ENCODE assay signal across 30 cellular contexts in genomic region chr6:87663434-87663833, GRCh38. TPM values are rescaled to one million over a fixed set of nuclear protein-coding genes. Genes with fewer than 3 reads are reported as not detected.
A peak's percentile ranks its signal among the peaks of the same experiment; 100 is the strongest.
DNase-seq lines count a peak whose midpoint lies in the region; ATAC-seq and TF ChIP-seq lines count a peak whose summit lies in the region.
"Had no signal": no experiment of that assay in that cellular context is flagged by ENCODE, and none has a peak within 500 bp of the region (broad histone marks: within the 10 kb centered on the region; RNA-seq: fewer than 3 reads in every experiment).

No MANE protein-coding gene starts in this region.

- CTCF ChIA-PET in IMR-90 (lab: Yijun Ruan, JAX) = no interaction called here

- DNase-seq in IMR-90 = no peak
- DNase-seq in medulla oblongata (ENCODE audit: extremely low spot score) = peak; percentile 12
- DNase-seq in sigmoid colon = no peak
- DNase-seq in NCI-H1092 (lab: John Stamatoyannopoulos, UW) = no peak
- DNase-seq in spleen = no peak
- DNase-seq in activated T-helper 1 cell treated with anti-CD3 and anti-CD28 coated beads, Interleukin-12 subunit alpha, Interleukin-12 subunit beta, Interleukin-2, Interleukin-4 antibody, amounts not matched to agents 30 ng/mL and 10 ng/mL and 1 ng/mL, durations not matched to agents 14 hours and 24 hours and 36 hours (ENCODE audit: low spot score) = no peak
- DNase-seq: activated CD4-positive, alpha-beta T cell treated with anti-CD3 and anti-CD28 coated beads for 1 hour; activated CD8-positive, alpha-beta T cell treated with anti-CD3 and anti-CD28 coated beads for 36 hours; activated effector memory CD4-positive, alpha-beta T cell treated with anti-CD3 and anti-CD28 coated beads, Interleukin-2, amount 50 U/mL, for 16 hours; activated naive CD8-positive, alpha-beta T cell treated with anti-CD3 and anti-CD28 coated beads, Interleukin-2, amount 10 ng/mL, durations not matched to agents 7 days and 5 days; aorta; C1 segment of cervical spinal cord; Caco-2; effector memory CD4-positive, alpha-beta T cell; HCEC 1CT; Karpas-422; mammary epithelial cell; NCI-H1417; NCI-H2081; NCI-H345; NCI-H69; PC-9; SHP77 treated with DMSO at 0.1 percent for 48 hours; stimulated activated naive CD8-positive, alpha-beta T cell treated with anti-CD3 and anti-CD28 coated beads, Interleukin-15, Interleukin-2, amounts not matched to agents 100 U/mL and 50 U/mL, for 24 hours; upper lobe of right lung had no signal

- dilution Hi-C loops in IMR-90 (cut with HindIII; ENCODE audit: low sequenced_read_pairs, unreplicated experiment) = no loop called here

- H3K4me2 ChIP-seq in IMR-90 (ENCODE audit: low read depth, low read length) = peak overlapping the region; percentile 14; the same call in 1 of the 2 replicates
- H3K4me2 ChIP-seq: PC-9 had no signal

- H3K18ac ChIP-seq in IMR-90 (ENCODE audit: low read depth, low read length) = peak overlapping the region; percentile 21; the same call in 1 of the 2 replicates

- H2AK9ac ChIP-seq in IMR-90 (replicated peaks; ENCODE audit: low read depth, low read length, poor library complexity) = no peak overlapping the region

- no TSS peak for BruUV-seq in IMR-90 (replicated peaks; lab: Mats Ljungman, UMichigan)

- no peak overlapping the region for H2AK5ac ChIP-seq in IMR-90 (ENCODE audit: low read depth, low read length)

- H3K9me3 ChIP-seq in IMR-90 (ENCODE audit: control insufficient read depth, insufficient read depth, low read length) = no peaks in the 10 kb centered on the region
- H3K9me3 ChIP-seq in sigmoid colon = no peaks in the 10 kb centered on the region
- no peaks in the 10 kb centered on the region for H3K9me3 ChIP-seq in spleen
- H3K9me3 ChIP-seq: Caco-2, upper lobe of right lung had no signal

- H3K79me1 ChIP-seq in IMR-90 (ENCODE audit: low read depth in 1 of 2, low read length in 2 of 2) = peaks cover 2 to 26% of the 10 kb centered on the region in 2 experiments; a peak in 3 of 4 replicates

- no peak overlapping the region; the same call in 1 of the 2 replicates for H4K5ac ChIP-seq in IMR-90 (ENCODE audit: low read depth, low read length)

- peak; percentile 12 for ATAC-seq in IMR-90 (ENCODE audit: low read depth)
- ATAC-seq: activated CD8-positive, alpha-beta T cell treated with anti-CD3 and anti-CD28 coated beads for 36 hours; stimulated activated naive CD8-positive, alpha-beta T cell treated with anti-CD3 and anti-CD28 coated beads, Interleukin-15, Interleukin-2, amounts not matched to agents 100 U/mL and 50 U/mL, for 24 hours; upper lobe of right lung had no signal

- H3K27ac ChIP-seq in IMR-90 (ENCODE audit: insufficient read depth, low read length) (peak overlapping the region; percentile 35; the same call in 1 of the 2 replicates), sigmoid colon (peak overlapping the region in 3 of 4 donors; percentile 20 to 54 (median 21)), spleen (no peak overlapping the region)
- H3K27ac ChIP-seq: coronary artery, epithelial cell of prostate, PC-9, upper lobe of right lung had no signal

- H3K27ac Mint-ChIP-seq in brain = peak overlapping the region in 3 of 5 experiments; percentile 14 to 66 (median 38)
- no peak overlapping the region for H3K27ac Mint-ChIP-seq in activated T-helper 1 cell treated with anti-CD3 and anti-CD28 coated beads, Interleukin-12 subunit alpha, Interleukin-12 subunit beta, Interleukin-2, Interleukin-4 antibody, amounts not matched to agents 30 ng/mL and 10 ng/mL and 1 ng/mL, durations not matched to agents 14 hours and 24 hours and 36 hours
- H3K27ac Mint-ChIP-seq: activated CD8-positive, alpha-beta T cell treated with anti-CD3 and anti-CD28 coated beads for 36 hours; activated naive CD8-positive, alpha-beta T cell treated with anti-CD3 and anti-CD28 coated beads, Interleukin-2, amount 10 ng/mL, durations not matched to agents 7 days and 5 days; T-helper 2 cell treated with Interferon-gamma antibody and Interleukin-4, amounts not matched to agents 5 μg/mL and 100 μg/mL, for 36 hours had no signal

- H3K36me3 ChIP-seq in IMR-90 (ENCODE audit: control insufficient read depth, insufficient read depth, low read length) = peaks cover 4% of the 10 kb centered on the region
- H3K36me3 ChIP-seq in sigmoid colon = peaks cover 0 to 25% (median 0%) of the 10 kb centered on the region in 4 donors
- peaks cover 0 to 57% (median 5%) of the 10 kb centered on the region in 6 donors for H3K36me3 ChIP-seq in spleen

- no peak overlapping the region for H3K4me3 Mint-ChIP-seq in brain
- H3K4me3 Mint-ChIP-seq in activated T-helper 1 cell treated with anti-CD3 and anti-CD28 coated beads, Interleukin-12 subunit alpha, Interleukin-12 subunit beta, Interleukin-2, Interleukin-4 antibody, amounts not matched to agents 30 ng/mL and 10 ng/mL and 1 ng/mL, durations not matched to agents 14 hours and 24 hours and 36 hours = no peak overlapping the region
- H3K4me3 Mint-ChIP-seq: activated CD8-positive, alpha-beta T cell treated with anti-CD3 and anti-CD28 coated beads for 36 hours; activated naive CD8-positive, alpha-beta T cell treated with anti-CD3 and anti-CD28 coated beads, Interleukin-2, amount 10 ng/mL, durations not matched to agents 7 days and 5 days; neural crest cell; T-helper 2 cell treated with Interferon-gamma antibody and Interleukin-4, amounts not matched to agents 5 μg/mL and 100 μg/mL, for 36 hours had no signal

- TF ChIP-seq EP300 in sigmoid colon (IDR thresholded peaks at IDR 0.05) = no peak

- H3K9me3 Mint-ChIP-seq in brain = no peaks in the 10 kb centered on the region
- H3K9me3 Mint-ChIP-seq in activated T-helper 1 cell treated with anti-CD3 and anti-CD28 coated beads, Interleukin-12 subunit alpha, Interleukin-12 subunit beta, Interleukin-2, Interleukin-4 antibody, amounts not matched to agents 30 ng/mL and 10 ng/mL and 1 ng/mL, durations not matched to agents 14 hours and 24 hours and 36 hours = no peaks in the 10 kb centered on the region
- H3K9me3 Mint-ChIP-seq: activated CD8-positive, alpha-beta T cell treated with anti-CD3 and anti-CD28 coated beads for 36 hours; activated naive CD8-positive, alpha-beta T cell treated with anti-CD3 and anti-CD28 coated beads, Interleukin-2, amount 10 ng/mL, durations not matched to agents 7 days and 5 days; neural crest cell; T-helper 2 cell treated with Interferon-gamma antibody and Interleukin-4, amounts not matched to agents 5 μg/mL and 100 μg/mL, for 36 hours had no signal

- TF ChIP-seq CTCF in IMR-90 (conservative IDR thresholded peaks at IDR 0.05; ENCODE audit: low read depth, low read length) = no peak
- TF ChIP-seq CTCF in brain (conservative IDR thresholded peaks at IDR 0.05) = no peak
- TF ChIP-seq CTCF in sigmoid colon (IDR thresholded peaks at IDR 0.05) = no peak
- TF ChIP-seq CTCF in spleen (IDR thresholded peaks at IDR 0.05 in 8 of 11, conservative IDR thresholded peaks at IDR 0.05 in 3 of 11) = no peak

- H2BK20ac ChIP-seq in IMR-90 (ENCODE audit: low read depth, low read length) = no peak overlapping the region

- peak overlapping the region; percentile 5; the same call in 1 of the 2 replicates for H3K4ac ChIP-seq in IMR-90 (ENCODE audit: low read depth, low read length)

- no peak overlapping the region for H3K14ac ChIP-seq in IMR-90 (replicated peaks; ENCODE audit: low read depth, low read length)

- intact Hi-C loops in IMR-90 (cut with micrococcal nuclease) = no loop called here
- intact Hi-C loops in sigmoid colon (cut with DNase I) = loop anchor here (5.0 kb wide), 1 partner anchor 39 kb away; the partner anchor contains the start of gene AKIRIN2
- intact Hi-C loops in spleen (cut with DNase I; ENCODE audit: low total_unique reads) = no loop called here
- intact Hi-C loops in activated T-helper 1 cell treated with anti-CD3 and anti-CD28 coated beads, Interleukin-12 subunit alpha, Interleukin-12 subunit beta, Interleukin-2, Interleukin-4 antibody, amounts not matched to agents 30 ng/mL and 10 ng/mL and 1 ng/mL, durations not matched to agents 14 hours and 24 hours and 36 hours (cut with micrococcal nuclease) = no loop called here

- TF ChIP-seq POLR2A in IMR-90 (IDR thresholded peaks at IDR 0.05; ENCODE audit: low read depth, low read length) (no peak), sigmoid colon (IDR thresholded peaks at IDR 0.05) (no peak), spleen (IDR thresholded peaks at IDR 0.05) (no peak)

- peaks cover 63% of the 10 kb centered on the region for H3K36me3 Mint-ChIP-seq in brain
- H3K36me3 Mint-ChIP-seq in activated T-helper 1 cell treated with anti-CD3 and anti-CD28 coated beads, Interleukin-12 subunit alpha, Interleukin-12 subunit beta, Interleukin-2, Interleukin-4 antibody, amounts not matched to agents 30 ng/mL and 10 ng/mL and 1 ng/mL, durations not matched to agents 14 hours and 24 hours and 36 hours (ENCODE audit: low read depth) = peaks cover 21% of the 10 kb centered on the region

- H2BK15ac ChIP-seq in IMR-90 (ENCODE audit: low read depth, low read length) = no peak overlapping the region

- no peak overlapping the region for H4K91ac ChIP-seq in IMR-90 (ENCODE audit: insufficient read depth, low read depth, low read length)

- POLR2A ChIA-PET in IMR-90 (lab: Charles Lee; ENCODE audit: unreplicated experiment) = interaction anchor here (0.6 kb wide), 1 partner anchor 20 kb away, joined by 3 read pairs; no protein-coding TSS in a partner anchor

- H3K27me3 Mint-ChIP-seq in brain = no peaks in the 10 kb centered on the region
- no peaks in the 10 kb centered on the region for H3K27me3 Mint-ChIP-seq in activated T-helper 1 cell treated with anti-CD3 and anti-CD28 coated beads, Interleukin-12 subunit alpha, Interleukin-12 subunit beta, Interleukin-2, Interleukin-4 antibody, amounts not matched to agents 30 ng/mL and 10 ng/mL and 1 ng/mL, durations not matched to agents 14 hours and 24 hours and 36 hours (ENCODE audit: insufficient read depth)
- H3K27me3 Mint-ChIP-seq: activated CD8-positive, alpha-beta T cell treated with anti-CD3 and anti-CD28 coated beads for 36 hours; activated naive CD8-positive, alpha-beta T cell treated with anti-CD3 and anti-CD28 coated beads, Interleukin-2, amount 10 ng/mL, durations not matched to agents 7 days and 5 days had no signal

- H2AFZ ChIP-seq in IMR-90 (replicated peaks; ENCODE audit: low read length, poor library complexity) = no peak overlapping the region
- H2AFZ ChIP-seq: PC-9 had no signal

- H3K4me1 Mint-ChIP-seq in brain = peaks cover 4% of the 10 kb centered on the region
- no peaks in the 10 kb centered on the region for H3K4me1 Mint-ChIP-seq in activated T-helper 1 cell treated with anti-CD3 and anti-CD28 coated beads, Interleukin-12 subunit alpha, Interleukin-12 subunit beta, Interleukin-2, Interleukin-4 antibody, amounts not matched to agents 30 ng/mL and 10 ng/mL and 1 ng/mL, durations not matched to agents 14 hours and 24 hours and 36 hours (ENCODE audit: low read depth)
- H3K4me1 Mint-ChIP-seq: activated naive CD8-positive, alpha-beta T cell treated with anti-CD3 and anti-CD28 coated beads, Interleukin-2, amount 10 ng/mL, durations not matched to agents 7 days and 5 days had no signal

- in situ Hi-C loops in IMR-90 (cut with MboI; ENCODE audit: low sequenced_read_pairs) = no loop called here

- no peak overlapping the region; the same call in 1 of the 2 replicates for H3K23ac ChIP-seq in IMR-90 (ENCODE audit: low read depth, low read length)

- H3K4me1 ChIP-seq in IMR-90 (ENCODE audit: control insufficient read depth, insufficient read depth, low read length) (peaks cover 20% of the 10 kb centered on the region), sigmoid colon (peaks cover 0 to 44% (median 32%) of the 10 kb centered on the region in 4 donors), spleen (peaks cover 0 to 13% (median 0%) of the 10 kb centered on the region in 6 donors)
- H3K4me1 ChIP-seq: Caco-2, upper lobe of right lung had no signal

- H3K4me3 ChIP-seq in IMR-90 (ENCODE audit: insufficient read depth, low read depth, low read length) (no peak overlapping the region), sigmoid colon (no peak overlapping the region), spleen (no peak overlapping the region)
- H3K4me3 ChIP-seq: coronary artery, PC-9, upper lobe of right lung had no signal

- H4K20me1 ChIP-seq in IMR-90 (ENCODE audit: insufficient read depth, low read length) = no peaks in the 10 kb centered on the region

- no peak overlapping the region for H3K9ac ChIP-seq in IMR-90 (ENCODE audit: low read depth, low read length)

- H4K8ac ChIP-seq in IMR-90 (ENCODE audit: low read depth in 2 of 2, low read length in 2 of 2) = no peak overlapping the region

- H3K27me3 ChIP-seq in IMR-90 (ENCODE audit: control insufficient read depth, insufficient read depth, low read length) = no peaks in the 10 kb centered on the region
- no peaks in the 10 kb centered on the region for H3K27me3 ChIP-seq in sigmoid colon
- no peaks in the 10 kb centered on the region for H3K27me3 ChIP-seq in spleen (replicated peaks in 1 of 7)
- H3K27me3 ChIP-seq: upper lobe of right lung had no signal

- 0 out of 2 replicates have a peak overlapping the region, but pooled peaks have one; percentile 3 for H2BK120ac ChIP-seq in IMR-90 (ENCODE audit: low read depth, low read length)

- no CpG with 5 or more reads among the region's 2 CpGs for WGBS in IMR-90 (ENCODE audit: extremely low coverage in 2 of 2, insufficient read length in 1 of 2), 2 experiments
- WGBS in sigmoid colon, 2 donors = 82 to 85% methylated on average over 2 of the region's 2 CpGs
- 90 to 96% (median 94%) methylated on average over 2 of the region's 2 CpGs for WGBS in spleen, 5 donors

- no peak for TF ChIP-seq RAD21 in IMR-90 (IDR thresholded peaks at IDR 0.05; ENCODE audit: low read length)

- no peak overlapping the region for H2BK5ac ChIP-seq in IMR-90 (ENCODE audit: low read depth, low read length, poor library complexity, severe bottlenecking)

- H3K9me1 ChIP-seq in IMR-90 (ENCODE audit: insufficient read depth, low read length) = peaks cover 10% of the 10 kb centered on the region; the same call in 1 of the 2 replicates

- no peak overlapping the region for H3K56ac ChIP-seq in IMR-90 (ENCODE audit: extremely low read depth, insufficient read depth, low read length)

RNA-seq across cellular contexts. Expression of gene AKIRIN2, which starts 38.6 kb away (rescaled TPM):
- 7.9 and 10.8 TPM in 2 replicates for total RNA-seq in IMR-90 (2012; rRNA removed)
- polyA plus RNA-seq in IMR-90 (2012; rRNA removed) = 25.1 and 26.6 TPM in 2 replicates
- polyA plus RNA-seq in IMR-90 (2012; cell fraction: cytosol; rRNA removed) = 28.5 and 28.7 TPM in 2 replicates
- 18.3 and 20.4 TPM in 2 replicates for polyA plus RNA-seq in IMR-90 (2012; cell fraction: nucleus; rRNA removed; ENCODE audit: low replicate concordance)
- polyA plus RNA-seq in brain (ENCODE audit: insufficient read depth, low read depth, low replicate concordance) = 71.7 TPM
- total RNA-seq in sigmoid colon = 10 to 100 TPM; 16.6 to 20.8 (median 19.1) TPM
- polyA plus RNA-seq in sigmoid colon = 10 to 100 TPM; 17.4 to 40.2 (median 19.4) TPM
- 100 to 1,000 TPM in 2 of 7 donors, 10 to 100 TPM in 5; 61.8 to 106 (median 89.4) TPM for total RNA-seq in spleen
- polyA plus RNA-seq in spleen = 10 to 100 TPM; 35.1 to 56.2 (median 47.8) TPM
- 40.1 and 42.0 TPM in 2 replicates for total RNA-seq in activated T-helper 1 cell treated with anti-CD3 and anti-CD28 coated beads, Interleukin-12 subunit alpha, Interleukin-12 subunit beta, Interleukin-2, Interleukin-4 antibody, amounts not matched to agents 30 ng/mL and 10 ng/mL and 1 ng/mL, durations not matched to agents 14 hours and 24 hours and 36 hours

Comparison
In these comparisons a context has a peak if more than half of its experiments do, and no peak if none do; other contexts are left out.
1. H3K27ac ChIP-seq: peak in IMR-90 (single experiment) and sigmoid colon (3 of 4); none in spleen (0 of 8).